ENCODE assay signal across 24 cellular contexts in genomic region chr3:39158138-39158715, GRCh38. TPM values are rescaled to one million over a fixed set of nuclear protein-coding genes. Genes with fewer than 3 reads are reported as not detected.
A peak's percentile ranks its signal among the peaks of the same experiment; 100 is the strongest.
DNase-seq lines count a peak whose midpoint lies in the region; ATAC-seq, FAIRE-seq and TF ChIP-seq lines count a peak whose summit lies in the region.
"Had no signal": no experiment of that assay in that cellular context is flagged by ENCODE, and none has a peak within 500 bp of the region (broad histone marks: within the 10 kb centered on the region; RNA-seq: fewer than 3 reads in every experiment).

No MANE protein-coding gene starts in this region.

- H3K27me3 ChIP-seq in HAP-1 (ENCODE audit: low read depth) (no peaks in the 10 kb centered on the region), subcutaneous abdominal adipose tissue (ENCODE audit: control insufficient read depth in 5 of 5, insufficient read depth in 4 of 5, low read length in 5 of 5) (no peaks in the 10 kb centered on the region)
- H3K27me3 ChIP-seq: BE2C had no signal

- H3K36me3 ChIP-seq in HAP-1 (replicated peaks) (no peaks in the 10 kb centered on the region), subcutaneous abdominal adipose tissue (ENCODE audit: control insufficient read depth in 5 of 5, insufficient read depth in 5 of 5, low read length in 5 of 5) (no peaks in the 10 kb centered on the region)
- H3K36me3 ChIP-seq: BE2C had no signal

- H3K36me3 Mint-ChIP-seq in brain = no peaks in the 10 kb centered on the region
- H3K36me3 Mint-ChIP-seq in mesothelial cell of epicardium = no peaks in the 10 kb centered on the region
- H3K36me3 Mint-ChIP-seq: IgD-negative memory B cell had no signal

- no peak for FAIRE-seq in GM12892 (lab: Jason Lieb, UNC)
- FAIRE-seq: GM12891, GM18507, GM19239 had no signal

- H3K27ac Mint-ChIP-seq in brain = peak overlapping the region in 3 of 5 experiments; percentile 34 to 73 (median 47)
- peak overlapping the region; percentile 86 for H3K27ac Mint-ChIP-seq in mesothelial cell of epicardium

- H3K9ac ChIP-seq in subcutaneous abdominal adipose tissue (ENCODE audit: low read length in 5 of 5) = no peak overlapping the region

- no peaks in the 10 kb centered on the region for H3K9me3 ChIP-seq in HAP-1
- H3K9me3 ChIP-seq in subcutaneous abdominal adipose tissue (ENCODE audit: control insufficient read depth in 5 of 5, low read length in 5 of 5) = no peaks in the 10 kb centered on the region
- H3K9me3 ChIP-seq: BE2C had no signal

- H3K9me3 Mint-ChIP-seq in brain (peaks cover 0 to 4% (median 1%) of the 10 kb centered on the region in 5 experiments), mesothelial cell of epicardium (peaks cover 2% of the 10 kb centered on the region)
- H3K9me3 Mint-ChIP-seq: IgD-negative memory B cell had no signal

- peak; percentile 39 to 59 for DNase-seq in HAP-1 (ENCODE audit: low spot score in 2 of 2)
- DNase-seq in mesothelial cell of epicardium (ENCODE audit: low spot score in 2 of 2, unreplicated experiment in 2 of 2) = no peak
- DNase-seq in GM12892 (ENCODE audit: insufficient read length) = no peak
- no peak for DNase-seq in activated gamma-delta T cell (lab: John Stamatoyannopoulos, UW)
- DNase-seq: BE2C, DND-41, Karpas-422, NCI-H1417, NCI-H187, NCI-H69, SHP77 treated with DMSO at 0.1 percent for 48 hours had no signal

- H3K4me3 ChIP-seq in HAP-1 = no peak overlapping the region
- no peak overlapping the region for H3K4me3 ChIP-seq in subcutaneous abdominal adipose tissue (ENCODE audit: low read depth in 1 of 5, low read length in 5 of 5)
- H3K4me3 ChIP-seq: SK-N-MC had no signal

- H3K4me3 Mint-ChIP-seq in brain (peak overlapping the region in 2 of 5 experiments; percentile 39 to 42), mesothelial cell of epicardium (no peak overlapping the region)

- H3K4me1 ChIP-seq in HAP-1 (peaks cover 17% of the 10 kb centered on the region), subcutaneous abdominal adipose tissue (ENCODE audit: control insufficient read depth in 5 of 5, insufficient read depth in 5 of 5, low read length in 5 of 5) (peaks cover 4 to 21% (median 16%) of the 10 kb centered on the region in 5 donors)
- H3K4me1 ChIP-seq: BE2C had no signal

- peaks cover 15% of the 10 kb centered on the region for H3K4me1 Mint-ChIP-seq in brain
- H3K4me1 Mint-ChIP-seq in mesothelial cell of epicardium = peaks cover 22% of the 10 kb centered on the region

- ATAC-seq in HG03159 (IDR thresholded peaks at IDR 0.05; ENCODE audit: unreplicated experiment) = no peak

- peak overlapping the region; percentile 79 for H3K27ac ChIP-seq in subcutaneous abdominal adipose tissue (ENCODE audit: low read depth, low read length)
- H3K27ac ChIP-seq: RWPE1, SK-N-MC had no signal

- in situ Hi-C loops in HAP-1 (cut with MboI; ENCODE audit: low sequenced_read_pairs) = no loop called here

- TF ChIP-seq POLR2A in GM12892 (IDR thresholded peaks at IDR 0.05; ENCODE audit: low read depth, low read length) = no peak

- peaks cover 4% of the 10 kb centered on the region for H3K27me3 Mint-ChIP-seq in brain
- no peaks in the 10 kb centered on the region for H3K27me3 Mint-ChIP-seq in mesothelial cell of epicardium (ENCODE audit: low read depth)

- TF ChIP-seq CTCF in brain (conservative IDR thresholded peaks at IDR 0.05) (no peak), mesothelial cell of epicardium (IDR thresholded peaks at IDR 0.05; ENCODE audit: unreplicated experiment) (no peak)

RNA-seq across cellular contexts. Expression of gene CSRNP1, which starts 4.8 kb away (rescaled TPM):
- 9.0 TPM for polyA plus RNA-seq in brain (ENCODE audit: insufficient read depth, low read depth, low replicate concordance)
- 42.7 to 44.7 TPM (median 43.9 TPM) in 3 replicates for total RNA-seq in mesothelial cell of epicardium
- polyA plus RNA-seq in GM12892 (2012; ENCODE audit: missing spikeins) = 14.0 TPM

RNA-seq across cellular contexts. Expression of gene XIRP1, which starts 34.2 kb away (rescaled TPM):
- not detected for polyA plus RNA-seq in brain (ENCODE audit: insufficient read depth, low read depth, low replicate concordance)
- not detected in 3 replicates for total RNA-seq in mesothelial cell of epicardium
- 0.89 TPM for polyA plus RNA-seq in GM12892 (2012; ENCODE audit: missing spikeins)
- total RNA-seq: A673, G401, H4, NCI-H460 had no signal
- polyA plus RNA-seq: IgD-negative memory B cell had no signal

RNA-seq across cellular contexts. Expression of gene TTC21A, which starts 50.7 kb away (rescaled TPM):
- polyA plus RNA-seq in brain (ENCODE audit: insufficient read depth, low read depth, low replicate concordance) = 1.7 TPM
- total RNA-seq in mesothelial cell of epicardium = 10.2 to 12.7 TPM (median 12.3 TPM) in 3 replicates
- 3.8 TPM for polyA plus RNA-seq in GM12892 (2012; ENCODE audit: missing spikeins)

RNA-seq across cellular contexts. Expression of gene GORASP1, which starts 50.8 kb away (rescaled TPM):
- polyA plus RNA-seq in brain (ENCODE audit: insufficient read depth, low read depth, low replicate concordance) = 34.3 TPM
- 70.8 to 71.5 TPM (median 71.1 TPM) in 3 replicates for total RNA-seq in mesothelial cell of epicardium
- 24.0 TPM for polyA plus RNA-seq in GM12892 (2012; ENCODE audit: missing spikeins)

Comparison
In these comparisons a context has a peak if more than half of its experiments do, and no peak if none do; other contexts are left out.
1. DNase-seq: peak in HAP-1 (2 of 2); none in mesothelial cell of epicardium (0 of 2), GM12892 (single experiment) and activated gamma-delta T cell (single experiment).